8 cellular contexts compared by ENCODE assay signal in the genomic region with DNA sequence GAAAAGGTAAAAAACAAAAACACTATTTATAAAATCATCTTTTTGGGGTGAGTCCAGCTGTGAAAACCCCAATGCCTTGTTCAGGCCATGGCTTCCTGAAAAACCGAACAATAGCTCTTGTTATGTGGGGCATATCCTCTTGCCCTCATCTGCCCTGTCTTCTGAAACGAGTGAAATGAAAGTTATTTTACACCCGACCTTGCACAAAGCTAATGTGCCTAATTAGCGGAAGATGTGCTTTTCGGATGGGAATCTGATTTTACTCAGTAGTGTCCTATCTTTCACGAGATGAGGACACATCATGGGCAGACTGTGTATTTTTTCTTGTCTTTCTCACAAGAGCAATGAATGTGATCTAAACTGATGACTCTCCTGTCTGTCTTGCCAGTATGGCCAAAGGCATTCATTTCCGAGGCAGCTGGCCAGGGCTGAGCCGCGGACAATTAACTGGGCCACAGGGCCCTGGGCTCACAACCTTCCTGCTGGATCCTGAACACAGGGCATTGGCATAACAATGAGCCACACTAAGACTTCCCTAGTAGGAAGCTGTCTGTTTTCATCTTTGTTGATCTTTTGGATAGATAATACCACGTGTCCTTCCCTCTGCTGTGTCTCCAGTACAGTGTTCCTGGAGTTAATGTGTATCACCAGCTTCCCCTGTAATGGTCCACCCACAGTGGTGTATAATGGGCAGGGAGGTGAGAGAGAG.
A peak's percentile ranks its signal among the peaks of the same experiment; 100 is the strongest.
DNase-seq lines count a peak whose midpoint lies in the region; ATAC-seq lines count a peak whose summit lies in the region.

No MANE protein-coding gene starts in this region.

- H3K27ac Mint-ChIP-seq in activated CD8-positive, alpha-beta T cell treated with anti-CD3 and anti-CD28 coated beads, Interleukin-2, amount 10 ng/mL, durations not matched to agents 7 days and 5 days: no peak overlapping the region
- peak overlapping the region in 1 of 9 donors; percentile 25 for H3K27ac Mint-ChIP-seq in naive thymus-derived CD4-positive, alpha-beta T cell

- peak overlapping the region; percentile 74 for H2BK5ac ChIP-seq in trophoblast cell (ENCODE audit: low read depth, low read length, poor library complexity)

- H3K4me2 ChIP-seq in GM23248 (ENCODE audit: unreplicated experiment) (peak overlapping the region; percentile 31), trophoblast cell (ENCODE audit: low read length) (no peak overlapping the region)

- peak overlapping the region; percentile 11 for H3K18ac ChIP-seq in trophoblast cell (ENCODE audit: low read length)

- peaks cover 6% of the 10 kb centered on the region for H3K36me3 Mint-ChIP-seq in activated CD8-positive, alpha-beta T cell treated with anti-CD3 and anti-CD28 coated beads, Interleukin-2, amount 10 ng/mL, durations not matched to agents 7 days and 5 days (ENCODE audit: low read depth)
- peaks cover 0 to 12% (median 0%) of the 10 kb centered on the region in 5 donors for H3K36me3 Mint-ChIP-seq in naive thymus-derived CD4-positive, alpha-beta T cell

- peak; percentile 89 for DNase-seq in GM23248
- DNase-seq in RPMI7951 (ENCODE audit: low read depth): peak; percentile 94
- DNase-seq in foreskin melanocyte: peak; percentile 78
- peak; percentile 77 to 80 for DNase-seq in trophoblast cell
- no peak for DNase-seq in activated CD8-positive, alpha-beta memory T cell treated with anti-CD3 and anti-CD28 coated beads, Interleukin-2, amount 50 U/mL, for 48 hours
- DNase-seq in NCI-H446 treated with DMSO at 0.1 percent for 48 hours (lab: John Stamatoyannopoulos, UW): no peak
- no peak for DNase-seq in activated CD8-positive, alpha-beta T cell treated with anti-CD3 and anti-CD28 coated beads, Interleukin-2, amount 10 ng/mL, durations not matched to agents 7 days and 5 days
- DNase-seq in naive thymus-derived CD4-positive, alpha-beta T cell: no peak

- peak overlapping the region; percentile 11 for H4K8ac ChIP-seq in trophoblast cell (ENCODE audit: low read depth, low read length)

- H3K23ac ChIP-seq in trophoblast cell (ENCODE audit: low read length): no peak overlapping the region

- 34 to 37% methylated on average over 10 of the region's 10 CpGs for WGBS in GM23248 (ENCODE audit: low coverage in 1 of 2, low lambda C conversion rate in 2 of 2, missing lambda C conversion rate in 2 of 2), 2 experiments
- no CpG with 5 or more reads among the region's 10 CpGs for whole genome bisulfite sequencing in trophoblast cell (ENCODE audit: extremely low coverage, insufficient coverage, insufficient read length)

- no peaks in the 10 kb centered on the region for H3K27me3 Mint-ChIP-seq in activated CD8-positive, alpha-beta T cell treated with anti-CD3 and anti-CD28 coated beads, Interleukin-2, amount 10 ng/mL, durations not matched to agents 7 days and 5 days (ENCODE audit: low read depth)
- no peaks in the 10 kb centered on the region for H3K27me3 Mint-ChIP-seq in naive thymus-derived CD4-positive, alpha-beta T cell

- CTCF ChIA-PET in activated CD8-positive, alpha-beta T cell treated with anti-CD3 and anti-CD28 coated beads, Interleukin-2, amount 10 ng/mL, durations not matched to agents 7 days and 5 days (lab: Charles Lee): interaction anchor here (1.0 to 1.5 kb wide), 3 partner anchors 8 to 21 kb away, joined by 3 to 4 read pairs (median 3); no protein-coding TSS in a partner anchor
- CTCF ChIA-PET in naive thymus-derived CD4-positive, alpha-beta T cell (lab: Charles Lee): no interaction called here

- H3K27ac ChIP-seq in GM23248 (peak overlapping the region; percentile 81), trophoblast cell (ENCODE audit: low read depth, low read length) (peak overlapping the region; percentile 77)
- H3K27ac ChIP-seq in naive thymus-derived CD4-positive, alpha-beta T cell (ENCODE audit: low read depth, low read length): no peak overlapping the region

- H3K36me3 ChIP-seq in GM23248 (ENCODE audit: low read depth) (no peaks in the 10 kb centered on the region), trophoblast cell (ENCODE audit: control insufficient read depth in 1 of 2, insufficient read depth in 2 of 2, low read length in 2 of 2) (no peaks in the 10 kb centered on the region)
- H3K36me3 ChIP-seq in naive thymus-derived CD4-positive, alpha-beta T cell (ENCODE audit: control insufficient read depth in 2 of 3, insufficient read depth in 3 of 3, low read length in 3 of 3): no peaks in the 10 kb centered on the region

- H2AFZ ChIP-seq in GM23248 (peak overlapping the region; percentile 39), trophoblast cell (ENCODE audit: insufficient read depth, low read length, poor library complexity) (no peak overlapping the region)

- no peak overlapping the region for H4K12ac ChIP-seq in trophoblast cell (ENCODE audit: low read depth, low read length)

- in situ Hi-C loops in GM23248 (cut with MboI): no loop called here

- ATAC-seq in activated CD8-positive, alpha-beta T cell treated with anti-CD3 and anti-CD28 coated beads, Interleukin-2, amount 10 ng/mL, durations not matched to agents 7 days and 5 days: no peak
- ATAC-seq in naive thymus-derived CD4-positive, alpha-beta T cell: no peak

- H3K79me1 ChIP-seq in trophoblast cell (ENCODE audit: low read length): peaks cover 29% of the 10 kb centered on the region

- H3K9ac ChIP-seq in GM23248: peak overlapping the region; percentile 59
- H3K9ac ChIP-seq in trophoblast cell (ENCODE audit: low read length): no peak overlapping the region

- H3K9me2 ChIP-seq in GM23248 (ENCODE audit: insufficient read depth): no peaks in the 10 kb centered on the region

- H4K20me1 ChIP-seq in GM23248 (ENCODE audit: insufficient read depth): no peaks in the 10 kb centered on the region

- no peak overlapping the region for H2AK5ac ChIP-seq in trophoblast cell (ENCODE audit: low read length)

- H3K27me3 ChIP-seq in GM23248 (replicated peaks; ENCODE audit: insufficient read depth) (no peaks in the 10 kb centered on the region), trophoblast cell (ENCODE audit: insufficient read depth, low read length) (no peaks in the 10 kb centered on the region)
- H3K27me3 ChIP-seq in naive thymus-derived CD4-positive, alpha-beta T cell (ENCODE audit: control insufficient read depth in 2 of 2, insufficient read depth in 2 of 2, low read length in 2 of 2): no peaks in the 10 kb centered on the region

- H3K9me3 ChIP-seq in GM23248 (ENCODE audit: low read depth): no peaks in the 10 kb centered on the region
- H3K9me3 ChIP-seq in trophoblast cell (ENCODE audit: insufficient read depth, low read depth, low read length): peaks cover 1% of the 10 kb centered on the region
- H3K9me3 ChIP-seq in naive thymus-derived CD4-positive, alpha-beta T cell (ENCODE audit: control insufficient read depth in 2 of 3, low read length in 3 of 3): no peaks in the 10 kb centered on the region

- H3K79me2 ChIP-seq in GM23248 (ENCODE audit: insufficient read depth): peaks cover 56% of the 10 kb centered on the region
- H3K79me2 ChIP-seq in trophoblast cell (ENCODE audit: control insufficient read depth, insufficient read depth, low read length, poor library complexity): peaks cover 6% of the 10 kb centered on the region

- no peak overlapping the region for H3K4ac ChIP-seq in trophoblast cell (ENCODE audit: low read depth, low read length)

- peak overlapping the region; percentile 40 for H2BK120ac ChIP-seq in trophoblast cell (ENCODE audit: insufficient read depth, low read length, poor library complexity)

- intact Hi-C loops in naive thymus-derived CD4-positive, alpha-beta T cell (cut with micrococcal nuclease): loop anchor here in 1 of 2 donors (5.0 kb wide), 1 partner anchor 38 kb away; no protein-coding TSS in a partner anchor

- no peak overlapping the region for H3K4me3 Mint-ChIP-seq in activated CD8-positive, alpha-beta T cell treated with anti-CD3 and anti-CD28 coated beads, Interleukin-2, amount 10 ng/mL, durations not matched to agents 7 days and 5 days
- no peak overlapping the region for H3K4me3 Mint-ChIP-seq in naive thymus-derived CD4-positive, alpha-beta T cell

- peak overlapping the region; percentile 41 for H2BK12ac ChIP-seq in trophoblast cell (ENCODE audit: low read length)

- peaks cover 12% of the 10 kb centered on the region for H3K4me1 Mint-ChIP-seq in activated CD8-positive, alpha-beta T cell treated with anti-CD3 and anti-CD28 coated beads, Interleukin-2, amount 10 ng/mL, durations not matched to agents 7 days and 5 days (ENCODE audit: low read depth)
- peaks cover 0 to 6% (median 0%) of the 10 kb centered on the region in 7 donors for H3K4me1 Mint-ChIP-seq in naive thymus-derived CD4-positive, alpha-beta T cell

- H3F3A ChIP-seq in GM23248 (ENCODE audit: insufficient read depth): peaks cover 24% of the 10 kb centered on the region

- H3K4me1 ChIP-seq in GM23248 (ENCODE audit: insufficient read depth): peaks cover 46% of the 10 kb centered on the region
- peaks cover 18 to 33% of the 10 kb centered on the region in 2 experiments for H3K4me1 ChIP-seq in trophoblast cell (ENCODE audit: control insufficient read depth in 1 of 2, insufficient read depth in 2 of 2, low read length in 2 of 2)
- H3K4me1 ChIP-seq in naive thymus-derived CD4-positive, alpha-beta T cell (ENCODE audit: control insufficient read depth in 2 of 2, insufficient read depth in 2 of 2, low read length in 2 of 2): no peaks in the 10 kb centered on the region

- POLR2A ChIA-PET in activated CD8-positive, alpha-beta T cell treated with anti-CD3 and anti-CD28 coated beads, Interleukin-2, amount 10 ng/mL, durations not matched to agents 7 days and 5 days (lab: Charles Lee): no interaction called here
- POLR2A ChIA-PET in naive thymus-derived CD4-positive, alpha-beta T cell (lab: Charles Lee): no interaction called here

- H3K9me3 Mint-ChIP-seq in activated CD8-positive, alpha-beta T cell treated with anti-CD3 and anti-CD28 coated beads, Interleukin-2, amount 10 ng/mL, durations not matched to agents 7 days and 5 days (ENCODE audit: insufficient read depth): peaks cover 4% of the 10 kb centered on the region
- H3K9me3 Mint-ChIP-seq in naive thymus-derived CD4-positive, alpha-beta T cell: peaks cover 0 to 4% (median 0%) of the 10 kb centered on the region in 11 donors

- H4K91ac ChIP-seq in trophoblast cell (ENCODE audit: low read depth, low read length): peak overlapping the region; percentile 50

- peak overlapping the region; percentile 6 for H3K14ac ChIP-seq in trophoblast cell (ENCODE audit: low read length)

- 0 out of 2 replicates have a peak overlapping the region, but pooled peaks have one; percentile 0 for H3K4me3 ChIP-seq in GM23248
- no peak overlapping the region for H3K4me3 ChIP-seq in trophoblast cell (ENCODE audit: low read depth, low read length)
- H3K4me3 ChIP-seq in naive thymus-derived CD4-positive, alpha-beta T cell (ENCODE audit: low read length): no peak overlapping the region

Comparison
In these comparisons a context has a peak if more than half of its experiments do, and no peak if none do; other contexts are left out.
1. DNase-seq: peak in GM23248 (single experiment), RPMI7951 (single experiment), foreskin melanocyte (single experiment) and trophoblast cell (2 of 2); none in activated CD8-positive, alpha-beta memory T cell treated with anti-CD3 and anti-CD28 coated beads, Interleukin-2, amount 50 U/mL, for 48 hours (single experiment), NCI-H446 treated with DMSO at 0.1 percent for 48 hours (single experiment), activated CD8-positive, alpha-beta T cell treated with anti-CD3 and anti-CD28 coated beads, Interleukin-2, amount 10 ng/mL, durations not matched to agents 7 days and 5 days (single experiment) and naive thymus-derived CD4-positive, alpha-beta T cell (0 of 9).